In genomic region chr14:38255673-38256357, GRCh38 we compare ENCODE assay signal across 9 cellular contexts. TPM values are rescaled to one million over a fixed set of nuclear protein-coding genes. Genes with fewer than 3 reads are reported as not detected.
DNase-seq lines count a peak whose midpoint lies in the region; FAIRE-seq and TF ChIP-seq lines count a peak whose summit lies in the region.
"Had no signal": no experiment of that assay in that cellular context is flagged by ENCODE, and none has a peak within 500 bp of the region (broad histone marks: within the 10 kb centered on the region; RNA-seq: fewer than 3 reads in every experiment).

Gene CLEC14A, minus strand, starts transcription at chr14:38256093. Its CDS starts 71 bp downstream, at chr14:38256022.

- H2AFZ ChIP-seq in endothelial cell of umbilical vein (ENCODE audit: low read depth, low read length): no peak within 1 kb of the TSS

- peak; percentile 3 for DNase-seq in stimulated activated CD4-positive, alpha-beta T cell treated with anti-CD3 and anti-CD28 coated beads, Interleukin-4, amount 100 ng/mL, for 24 hours
- no peak for DNase-seq in stimulated activated CD4-positive, alpha-beta T cell treated with anti-CD3 and anti-CD28 coated beads, Interleukin-2, amount 100 ng/mL, for 48 hours
- no peak for DNase-seq in endothelial cell of umbilical vein (ENCODE audit: low read depth, low spot score)
- DNase-seq in vagina (ENCODE audit: extremely low spot score in 2 of 2): no peak
- no peak for DNase-seq in SKM-1 (lab: John Stamatoyannopoulos, UW; ENCODE audit: unreplicated experiment)
- no peak for DNase-seq in NOMO-1 (lab: John Stamatoyannopoulos, UW; ENCODE audit: unreplicated experiment in 2 of 2)
- no peak for DNase-seq in NCI-H2227 treated with DMSO at 0.1 percent for 48 hours (lab: John Stamatoyannopoulos, UW)

- H3K4me3 ChIP-seq in endothelial cell of umbilical vein (replicated peaks in 1 of 3; ENCODE audit: insufficient read depth in 1 of 3, low read depth in 1 of 3, low read length in 3 of 3) (peak within 1 kb of the TSS; percentile 86 to 100 (median 99)), muscle layer of duodenum (ENCODE audit: low read depth in 1 of 2, low read length in 2 of 2) (peak within 1 kb of the TSS; percentile 50 to 59), vagina (peak within 1 kb of the TSS; percentile 39 to 47)
- H3K4me3 ChIP-seq: SK-N-MC had no signal

- CTCF ChIA-PET in endothelial cell of umbilical vein (lab: Charles Lee): interaction anchor here (0.8 to 10.5 kb wide), 25 partner anchors 13 to 760 kb away, joined by 3 to 120 read pairs (median 6); partner anchors contain the start of gene SSTR1

- H3K36me3 ChIP-seq in endothelial cell of umbilical vein (ENCODE audit: control insufficient read depth in 2 of 2, extremely low read depth in 1 of 2, insufficient read depth in 2 of 2, low read length in 2 of 2) (peaks cover 6 to 11% of the 10 kb centered on the region in 2 experiments), muscle layer of duodenum (ENCODE audit: control insufficient read depth in 1 of 2, insufficient read depth in 2 of 2, low read length in 2 of 2) (no peaks in the 10 kb centered on the region), vagina (no peaks in the 10 kb centered on the region)

- H3K9me1 ChIP-seq in endothelial cell of umbilical vein (replicated peaks; ENCODE audit: control insufficient read depth, extremely low read depth, insufficient read depth, low read length): no peaks in the 10 kb centered on the region

- TF ChIP-seq POLR2A in endothelial cell of umbilical vein (IDR thresholded peaks at IDR 0.05; ENCODE audit: low read depth, low read length): peak; percentile 87
- TF ChIP-seq POLR2A in vagina (IDR thresholded peaks at IDR 0.05): no peak

- peak within 1 kb of the TSS; percentile 99 for H3K4me2 ChIP-seq in endothelial cell of umbilical vein (ENCODE audit: insufficient read depth, low read length)

- TF ChIP-seq CTCF in endothelial cell of umbilical vein (IDR thresholded peaks at IDR 0.05; ENCODE audit: extremely low read depth in 1 of 2, insufficient read depth in 1 of 2, low read depth in 1 of 2, low read length in 2 of 2): no peak
- TF ChIP-seq CTCF in vagina (IDR thresholded peaks at IDR 0.05): no peak

- intact Hi-C loops in endothelial cell of umbilical vein (cut with micrococcal nuclease): loop anchor here (1.0 to 5.0 kb wide), 14 partner anchors 34 to 759 kb away; no protein-coding TSS in a partner anchor
- intact Hi-C loops in vagina (cut with DNase I): no loop called here

- dilution Hi-C loops in endothelial cell of umbilical vein (cut with MboI; ENCODE audit: extremely low pct_ligation_motif_present, low sequenced_read_pairs): no loop called here

- H3K27ac ChIP-seq in endothelial cell of umbilical vein (ENCODE audit: insufficient read depth, low read depth, low read length) (peak within 1 kb of the TSS; percentile 89), muscle layer of duodenum (ENCODE audit: low read length) (peak within 1 kb of the TSS; percentile 30), vagina (peak within 1 kb of the TSS; percentile 68)
- H3K27ac ChIP-seq: SK-N-MC had no signal

- POLR2A ChIA-PET in endothelial cell of umbilical vein (lab: Charles Lee): interaction anchor here (0.6 to 2.5 kb wide), 14 partner anchors 27 to 1177 kb away, joined by 3 to 30 read pairs (median 10); partner anchors contain the start of gene FBXO33

- H3K27me3 ChIP-seq in endothelial cell of umbilical vein (ENCODE audit: control insufficient read depth in 2 of 2, insufficient read depth in 2 of 2, low read length in 2 of 2) (no peaks in the 10 kb centered on the region), muscle layer of duodenum (ENCODE audit: low read depth, low read length) (peaks cover 11% of the 10 kb centered on the region), vagina (no peaks in the 10 kb centered on the region)

- no TSS peak for BruUV-seq in endothelial cell of umbilical vein (replicated peaks; lab: Mats Ljungman, UMichigan)

- no peaks in the 10 kb centered on the region for H3K9me3 ChIP-seq in endothelial cell of umbilical vein (replicated peaks; ENCODE audit: control insufficient read depth, insufficient read depth, low read length)
- H3K9me3 ChIP-seq in muscle layer of duodenum (ENCODE audit: control insufficient read depth in 1 of 2, low read length in 2 of 2): peaks cover 0 to 3% of the 10 kb centered on the region in 2 donors
- H3K9me3 ChIP-seq in vagina: no peaks in the 10 kb centered on the region

- H3K79me2 ChIP-seq in endothelial cell of umbilical vein (ENCODE audit: control insufficient read depth, insufficient read depth, low read length): peaks cover 49% of the 10 kb centered on the region

- H4K20me1 ChIP-seq in endothelial cell of umbilical vein (replicated peaks; ENCODE audit: control insufficient read depth, extremely low read depth, insufficient read depth, low read length): no peaks in the 10 kb centered on the region

- peak within 1 kb of the TSS; percentile 99 for H3K9ac ChIP-seq in endothelial cell of umbilical vein (replicated peaks; ENCODE audit: extremely low read depth, insufficient read depth, low read length)

- FAIRE-seq in endothelial cell of umbilical vein (lab: Jason Lieb, UNC): no peak

- peaks cover 21% of the 10 kb centered on the region for H3K4me1 ChIP-seq in endothelial cell of umbilical vein (ENCODE audit: control insufficient read depth, extremely low read depth, insufficient read depth, low read length)
- H3K4me1 ChIP-seq in muscle layer of duodenum (ENCODE audit: control insufficient read depth in 1 of 2, insufficient read depth in 2 of 2, low read length in 2 of 2): peaks cover 0 to 10% of the 10 kb centered on the region in 2 donors
- peaks cover 13% of the 10 kb centered on the region for H3K4me1 ChIP-seq in vagina

TF ChIP-seq in endothelial cell of umbilical vein, 7 proteins besides CTCF, POLR2A, EP300 and RAD21:
- TF ChIP-seq POLR2AphosphoS5 (IDR thresholded peaks at IDR 0.05; ENCODE audit: insufficient read depth, low read depth, low read length) (no peak), FOS (IDR thresholded peaks at IDR 0.05; ENCODE audit: borderline replicate concordance, insufficient read depth, low read length) (peak; percentile 18)

RNA-seq across cellular contexts. Expression of gene CLEC14A, which starts in this region (rescaled TPM):
- 396 and 414 TPM in 2 replicates for total RNA-seq in endothelial cell of umbilical vein
- polyA plus RNA-seq in endothelial cell of umbilical vein: 562 and 569 TPM in 2 replicates
- 388 and 440 TPM in 2 replicates for polyA plus RNA-seq in endothelial cell of umbilical vein (2011; cell fraction: cytosol; rRNA removed)
- polyA plus RNA-seq in endothelial cell of umbilical vein (2011; cell fraction: nucleus; rRNA removed): 252 and 257 TPM in 2 replicates
- polyA plus RNA-seq in endothelial cell of umbilical vein (2012): 248 and 278 TPM in 2 replicates
- polyA minus RNA-seq in endothelial cell of umbilical vein: 365 TPM in 2 replicates
- polyA minus RNA-seq in endothelial cell of umbilical vein (2011; cell fraction: cytosol; rRNA and poly(A)+ RNA removed): not detected
- 235 and 299 TPM in 2 replicates for polyA minus RNA-seq in endothelial cell of umbilical vein (2011; cell fraction: nucleus; rRNA and poly(A)+ RNA removed)
- 33.1 TPM for total RNA-seq in vagina

Comparison
In these comparisons a context has a peak if more than half of its experiments do, and no peak if none do; other contexts are left out.
1. RNA of gene CLEC14A (total RNA-seq): 396 to 414 TPM in endothelial cell of umbilical vein; 33.1 TPM in vagina (single experiment); every median in the first group is over 10 times any median in the second.
2. H3K27ac ChIP-seq: peak in every context shown above with its lines; median percentile 89 in endothelial cell of umbilical vein; 68 in vagina; 30 in muscle layer of duodenum.
3. H3K4me3 ChIP-seq: peak in every context shown above with its lines; median percentile 99 in endothelial cell of umbilical vein; 54 in muscle layer of duodenum; 43 in vagina.